1 cellular context compared by ENCODE assay signal in genomic region chr5:119267958-119268386, GRCh38.
A peak's percentile ranks its signal among the peaks of the same experiment; 100 is the strongest.
TF ChIP-seq lines count a peak whose summit lies in the region.

No MANE protein-coding gene starts in this region.

TF ChIP-seq in K562, 482 proteins besides CTCF, POLR2A, EP300 and RAD21 (continued from another document and continues in another):
- no peak for TF ChIP-seq ARID3A (IDR thresholded peaks at IDR 0.05; ENCODE audit: borderline replicate concordance, low read depth, low read length)
- TF ChIP-seq SMAD1 (IDR thresholded peaks at IDR 0.05; ENCODE audit: low read depth, low read length, partially characterized antibody), result peak; percentile 15
- no peak for TF ChIP-seq DACH1 (IDR thresholded peaks at IDR 0.05; ENCODE audit: partially characterized antibody)
- no peak for TF ChIP-seq ZNF224 (CRISPR knock-in tag; IDR thresholded peaks at IDR 0.05)
- TF ChIP-seq CREB5 (CRISPR knock-in tag; IDR thresholded peaks at IDR 0.05), result no peak
- TF ChIP-seq PATZ1 (CRISPR knock-in tag; IDR thresholded peaks at IDR 0.05; ENCODE audit: borderline replicate concordance), result no peak
- TF ChIP-seq PHB (CRISPR knock-in tag; IDR thresholded peaks at IDR 0.05), result no peak
- TF ChIP-seq ZNF197 (CRISPR knock-in tag; IDR thresholded peaks at IDR 0.05; ENCODE audit: low read depth), result no peak
- no peak for TF ChIP-seq SMARCB1 (IDR thresholded peaks at IDR 0.05; ENCODE audit: insufficient read length, low read depth)
- TF ChIP-seq ZBTB7A (IDR thresholded peaks at IDR 0.05; ENCODE audit: borderline replicate concordance, control insufficient read depth, low read depth, low read length), result peak; percentile 28; the same call in 1 of the 2 replicates
- no peak for TF ChIP-seq HOMEZ (CRISPR knock-in tag; IDR thresholded peaks at IDR 0.05)
- no peak for TF ChIP-seq ZNF311 (CRISPR knock-in tag; IDR thresholded peaks at IDR 0.05)
- no peak; the same call in 1 of the 2 replicates for TF ChIP-seq HLTF (IDR thresholded peaks at IDR 0.05)
- TF ChIP-seq POU5F1 (IDR thresholded peaks at IDR 0.05; ENCODE audit: borderline replicate concordance, low read depth, low read length, partially characterized antibody), result no peak
- no peak for TF ChIP-seq ZNF12 (CRISPR knock-in tag; IDR thresholded peaks at IDR 0.05)
- TF ChIP-seq JUND (IDR thresholded peaks at IDR 0.05; ENCODE audit: borderline replicate concordance, low read depth, low read length), result no peak
- no peak for TF ChIP-seq JUND (tag; IDR thresholded peaks at IDR 0.05; ENCODE audit: borderline replicate concordance, low read depth, low read length)
- TF ChIP-seq SETDB1 (IDR thresholded peaks at IDR 0.05; ENCODE audit: low read length), result no peak
- no peak for TF ChIP-seq TOE1 (IDR thresholded peaks at IDR 0.05; ENCODE audit: borderline replicate concordance)
- no peak for TF ChIP-seq TOE1 (CRISPR knock-in tag; IDR thresholded peaks at IDR 0.05; ENCODE audit: borderline replicate concordance, low read depth)
- TF ChIP-seq U2AF1 (optimal IDR thresholded peaks at IDR 0.05; ENCODE audit: low read depth, low read length), result no peak
- TF ChIP-seq ZNF699 (CRISPR knock-in tag; IDR thresholded peaks at IDR 0.05; ENCODE audit: insufficient replicate concordance), result no peak
- no peak for TF ChIP-seq PTRF (tag; IDR thresholded peaks at IDR 0.05)
- TF ChIP-seq WHSC1 (IDR thresholded peaks at IDR 0.05; ENCODE audit: low read length), result no peak
- TF ChIP-seq ZBTB5 (IDR thresholded peaks at IDR 0.05), result no peak
- TF ChIP-seq CREM (IDR thresholded peaks at IDR 0.05; ENCODE audit: low read depth), result peak; percentile 86
- no peak for TF ChIP-seq HDAC1 (IDR thresholded peaks at IDR 0.05)
- no peak for TF ChIP-seq USF1 (CRISPR knock-in tag; IDR thresholded peaks at IDR 0.05)
- no peak for TF ChIP-seq NFATC3 (IDR thresholded peaks at IDR 0.05)
- peak; percentile 54; the same call in 1 of the 2 replicates for TF ChIP-seq ARID4B (CRISPR knock-in tag; IDR thresholded peaks at IDR 0.05)
- no peak for TF ChIP-seq ATF3 (IDR thresholded peaks at IDR 0.05)
- no peak for TF ChIP-seq ATF3 (CRISPR knock-in tag; conservative IDR thresholded peaks at IDR 0.05)
- no peak for TF ChIP-seq ZBTB26 (CRISPR knock-in tag; IDR thresholded peaks at IDR 0.05)
- no peak for TF ChIP-seq ZBTB8A (IDR thresholded peaks at IDR 0.05; ENCODE audit: partially characterized antibody)
- TF ChIP-seq ASH1L (IDR thresholded peaks at IDR 0.05; ENCODE audit: borderline replicate concordance, low read depth, partially characterized antibody), result no peak
- TF ChIP-seq ZNF507 (tag; conservative IDR thresholded peaks at IDR 0.05), result no peak
- TF ChIP-seq ZNF239 (CRISPR knock-in tag; IDR thresholded peaks at IDR 0.05), result no peak
- no peak for TF ChIP-seq FOXK1 (CRISPR knock-in tag; IDR thresholded peaks at IDR 0.05; ENCODE audit: borderline replicate concordance)
- no peak for TF ChIP-seq SNAPC5 (CRISPR knock-in tag; IDR thresholded peaks at IDR 0.05)
- TF ChIP-seq BRF2 (IDR thresholded peaks at IDR 0.05; ENCODE audit: borderline replicate concordance, insufficient read depth, insufficient read length), result no peak
- TF ChIP-seq ZNF644 (tag; IDR thresholded peaks at IDR 0.05; ENCODE audit: low read depth), result no peak
- no peak for TF ChIP-seq ELF1 (tag; IDR thresholded peaks at IDR 0.05)
- no peak for TF ChIP-seq POLR3G (IDR thresholded peaks at IDR 0.05; ENCODE audit: extremely low read depth, insufficient read length, insufficient replicate concordance)
- no peak for TF ChIP-seq KDM4B (IDR thresholded peaks at IDR 0.05; ENCODE audit: borderline replicate concordance in 2 of 2, low read depth in 1 of 2)
